ENCODE assay signal across 10 cellular contexts in the genomic region with DNA sequence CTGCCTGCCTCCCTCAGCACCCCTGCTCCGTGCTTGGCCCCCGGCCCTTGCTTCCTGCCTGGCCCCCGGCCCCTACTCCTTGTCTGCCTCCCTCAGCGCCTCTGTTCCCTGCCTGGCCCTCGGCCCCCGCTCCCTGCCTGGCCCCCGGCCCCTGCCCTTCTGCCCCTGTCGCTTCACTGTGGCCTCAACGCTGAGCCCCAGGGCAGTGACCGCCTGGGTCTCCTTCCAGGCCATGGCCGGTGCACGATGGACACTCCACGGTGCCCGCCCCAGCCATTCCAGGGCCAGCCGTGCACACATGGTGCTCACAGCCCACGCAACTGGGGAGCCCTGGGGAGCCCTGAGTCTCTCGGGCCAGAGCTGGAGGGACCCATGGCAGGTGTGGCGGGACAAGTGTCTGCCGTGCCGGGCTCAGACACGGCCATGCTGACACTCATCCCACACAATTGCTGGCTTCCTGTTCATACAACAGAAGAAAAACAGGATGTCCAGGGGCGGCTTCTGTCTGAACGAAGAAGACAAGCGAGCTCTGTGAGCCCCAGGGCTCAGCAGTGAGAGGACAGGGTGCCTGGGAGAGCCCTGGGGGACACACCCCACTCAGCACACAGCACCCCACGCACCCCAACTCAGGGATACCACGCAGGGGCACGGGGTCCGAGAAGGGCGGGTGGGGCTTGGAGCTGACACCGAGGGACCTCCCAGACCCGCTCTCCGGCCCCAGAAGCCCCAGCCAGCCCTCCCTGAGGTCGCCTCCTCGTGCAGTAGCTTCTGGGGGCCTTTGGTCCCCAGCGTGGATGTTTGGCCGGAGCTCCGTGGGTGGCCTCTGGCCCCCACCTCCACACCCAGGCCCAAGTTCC. TPM values are rescaled to one million over a fixed set of nuclear protein-coding genes. Genes with fewer than 3 reads are reported as not detected.
DNase-seq lines count a peak whose midpoint lies in the region; ATAC-seq and TF ChIP-seq lines count a peak whose summit lies in the region.
"Had no signal": no experiment of that assay in that cellular context is flagged by ENCODE, and none has a peak within 500 bp of the region (broad histone marks: within the 10 kb centered on the region; RNA-seq: fewer than 3 reads in every experiment).

No MANE protein-coding gene starts in this region.

- H3K36me3 ChIP-seq in left lung = peaks cover 0 to 10% of the 10 kb centered on the region in 2 donors

- no peak overlapping the region for H3K4me3 ChIP-seq in left lung
- H3K4me3 ChIP-seq: ascending aorta, SK-N-MC had no signal

- H3K4me3 Mint-ChIP-seq in stimulated activated naive CD8-positive, alpha-beta T cell treated with anti-CD3 and anti-CD28 coated beads, Interleukin-15, Interleukin-2, amounts not matched to agents 100 ng/mL and 50 ng/mL, for 24 hours = no peak overlapping the region

- ATAC-seq in left lung = no peak

- H3K9me3 Mint-ChIP-seq in stimulated activated naive CD8-positive, alpha-beta T cell treated with anti-CD3 and anti-CD28 coated beads, Interleukin-15, Interleukin-2, amounts not matched to agents 100 ng/mL and 50 ng/mL, for 24 hours = no peaks in the 10 kb centered on the region

- peaks cover 0 to 19% of the 10 kb centered on the region in 2 donors for H3K4me1 ChIP-seq in left lung
- H3K4me1 ChIP-seq: ascending aorta had no signal

- no peaks in the 10 kb centered on the region for H3K27me3 Mint-ChIP-seq in stimulated activated naive CD8-positive, alpha-beta T cell treated with anti-CD3 and anti-CD28 coated beads, Interleukin-15, Interleukin-2, amounts not matched to agents 100 ng/mL and 50 ng/mL, for 24 hours

- peak overlapping the region; percentile 71 to 77 for H3K27ac ChIP-seq in left lung
- H3K27ac ChIP-seq: SK-N-MC had no signal

- no peaks in the 10 kb centered on the region for H3K27me3 ChIP-seq in left lung
- H3K27me3 ChIP-seq: ascending aorta had no signal

- TF ChIP-seq CTCF in left lung (IDR thresholded peaks at IDR 0.05) (no peak), GM20000 (IDR thresholded peaks at IDR 0.05; ENCODE audit: extremely low read depth, missing control alignments) (no peak)

- DNase-seq in activated CD4-positive, CD25-positive, alpha-beta regulatory T cell treated with anti-CD3 and anti-CD28 coated beads, Interleukin-2, amount 50 U/mL, for 16 hours (ENCODE audit: low read depth, low spot score) = peak; percentile 23
- DNase-seq in activated naive CD4-positive, alpha-beta T cell treated with Interleukin-2 at 50 U/mL for 16 hours = peak; percentile 32
- DNase-seq in left lung (no peak), SIG-M5 treated with dmso at 0.1 percent for 504 hours (lab: John Stamatoyannopoulos, UW; ENCODE audit: unreplicated experiment) (no peak), GM20000 (ENCODE audit: low spot score) (no peak), DMS114 treated with DMSO at 0.1 percent for 48 hours (lab: John Stamatoyannopoulos, UW; ENCODE audit: unreplicated experiment) (no peak)
- DNase-seq: NCI-H1436 treated with DMSO at 0.1 percent for 48 hours had no signal

- peaks cover 7% of the 10 kb centered on the region for H3K4me1 Mint-ChIP-seq in stimulated activated naive CD8-positive, alpha-beta T cell treated with anti-CD3 and anti-CD28 coated beads, Interleukin-15, Interleukin-2, amounts not matched to agents 100 ng/mL and 50 ng/mL, for 24 hours (ENCODE audit: low read depth)

- H3K27ac Mint-ChIP-seq in stimulated activated naive CD8-positive, alpha-beta T cell treated with anti-CD3 and anti-CD28 coated beads, Interleukin-15, Interleukin-2, amounts not matched to agents 100 ng/mL and 50 ng/mL, for 24 hours = peak overlapping the region; percentile 5

- no peaks in the 10 kb centered on the region for H3K36me3 Mint-ChIP-seq in stimulated activated naive CD8-positive, alpha-beta T cell treated with anti-CD3 and anti-CD28 coated beads, Interleukin-15, Interleukin-2, amounts not matched to agents 100 ng/mL and 50 ng/mL, for 24 hours (ENCODE audit: low read depth)

- intact Hi-C loops in left lung (cut with DNase I) = no loop called here

- H3K9me3 ChIP-seq in left lung = no peaks in the 10 kb centered on the region
- H3K9me3 ChIP-seq: ascending aorta had no signal

RNA-seq across cellular contexts. Expression of gene EXD3, which starts 35.7 kb away (rescaled TPM):
- 10 to 100 TPM; 13.7 to 21.8 TPM for total RNA-seq in left lung

RNA-seq across cellular contexts. Expression of gene NOXA1, which starts 35.9 kb away (rescaled TPM):
- total RNA-seq in left lung = 1 to 10 TPM; 6.1 to 8.7 TPM

RNA-seq across cellular contexts. Expression of gene ENTPD8, which starts 53.9 kb away (rescaled TPM):
- under 1 TPM in 1 of 2 donors, not detected in 1; 0.15 TPM for total RNA-seq in left lung
- total RNA-seq: ascending aorta had no signal

Comparison
In these comparisons a context has a peak if more than half of its experiments do, and no peak if none do; other contexts are left out.
1. DNase-seq: peak in activated CD4-positive, CD25-positive, alpha-beta regulatory T cell treated with anti-CD3 and anti-CD28 coated beads, Interleukin-2, amount 50 U/mL, for 16 hours (single experiment) and activated naive CD4-positive, alpha-beta T cell treated with Interleukin-2 at 50 U/mL for 16 hours (single experiment); none in left lung (0 of 2), SIG-M5 treated with dmso at 0.1 percent for 504 hours (single experiment), GM20000 (single experiment) and DMS114 treated with DMSO at 0.1 percent for 48 hours (single experiment).